1 cellular context compared by ENCODE assay signal in the genomic region with DNA sequence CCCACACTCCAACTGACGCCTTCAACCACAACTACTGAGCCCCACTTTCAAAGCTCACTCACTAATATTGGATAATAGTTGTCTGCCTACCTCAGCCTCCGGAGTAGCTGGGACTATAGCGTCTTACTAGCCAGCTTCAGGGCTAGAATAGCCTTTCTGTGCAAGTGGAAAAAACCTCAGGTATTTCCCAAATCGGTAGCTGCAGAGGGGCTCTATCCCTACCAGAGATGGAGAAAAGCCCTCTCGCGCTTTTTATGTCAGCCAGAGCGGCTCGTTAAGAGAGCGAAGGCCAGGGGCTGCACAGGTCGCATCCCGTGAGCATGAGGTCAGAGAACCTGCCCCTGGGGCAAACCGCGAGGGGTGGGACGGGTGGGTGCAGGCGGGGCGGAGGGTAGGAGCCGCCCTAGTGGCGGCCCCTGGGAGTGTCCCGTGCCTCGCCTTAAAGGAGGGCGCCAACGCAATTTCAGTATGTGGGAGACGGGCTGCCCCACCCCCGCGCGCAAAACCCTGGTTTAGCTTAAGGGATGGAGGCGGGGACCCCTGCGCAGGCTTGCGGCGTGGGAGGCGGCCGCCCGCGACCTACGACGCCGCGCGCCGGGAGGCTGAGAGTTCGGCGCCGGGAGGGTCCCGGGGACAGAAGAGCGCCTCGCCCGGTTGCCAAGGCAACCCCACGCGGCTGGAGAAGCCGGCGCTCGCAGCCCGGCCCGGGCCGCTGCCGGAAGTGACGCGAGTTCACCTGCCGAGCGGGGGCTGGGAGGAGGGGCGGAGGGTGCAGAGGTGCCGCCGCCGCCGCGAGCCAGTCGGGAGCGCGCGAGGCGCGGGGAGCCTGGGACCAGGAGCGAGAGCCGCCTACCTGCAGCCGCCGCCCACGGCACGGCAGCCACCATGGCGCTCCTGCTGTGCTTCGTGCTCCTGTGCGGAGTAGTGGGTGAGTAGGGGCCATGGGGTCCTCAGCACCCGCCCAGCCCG.
A peak's percentile ranks its signal among the peaks of the same experiment; 100 is the strongest.
TF ChIP-seq lines count a peak whose summit lies in the region.

A gene (plus strand): TSS at position 799 of the 969 bp plus-strand sequence. CDS start 87 bp downstream, at position 886.

TF ChIP-seq in K562, 482 proteins besides CTCF, POLR2A, EP300 and RAD21 (continued from another document and continues in another):
- TF ChIP-seq, protein P1, sequence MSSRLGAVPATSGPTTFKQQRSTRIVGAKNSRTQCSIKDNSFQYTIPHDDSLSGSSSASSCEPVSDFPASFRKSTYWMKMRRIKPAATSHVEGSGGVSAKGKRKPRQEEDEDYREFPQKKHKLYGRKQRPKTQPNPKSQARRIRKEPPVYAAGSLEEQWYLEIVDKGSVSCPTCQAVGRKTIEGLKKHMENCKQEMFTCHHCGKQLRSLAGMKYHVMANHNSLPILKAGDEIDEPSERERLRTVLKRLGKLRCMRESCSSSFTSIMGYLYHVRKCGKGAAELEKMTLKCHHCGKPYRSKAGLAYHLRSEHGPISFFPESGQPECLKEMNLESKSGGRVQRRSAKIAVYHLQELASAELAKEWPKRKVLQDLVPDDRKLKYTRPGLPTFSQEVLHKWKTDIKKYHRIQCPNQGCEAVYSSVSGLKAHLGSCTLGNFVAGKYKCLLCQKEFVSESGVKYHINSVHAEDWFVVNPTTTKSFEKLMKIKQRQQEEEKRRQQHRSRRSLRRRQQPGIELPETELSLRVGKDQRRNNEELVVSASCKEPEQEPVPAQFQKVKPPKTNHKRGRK (tag; IDR thresholded peaks at IDR 0.05) = no peak
- TF ChIP-seq CBX2 (IDR thresholded peaks at IDR 0.05; ENCODE audit: insufficient read depth, low read length, poor library complexity, severe bottlenecking) (no peak), TAL1 (IDR thresholded peaks at IDR 0.05) (no peak), CXXC5 (CRISPR knock-in tag; IDR thresholded peaks at IDR 0.05) (peak; percentile 68), HDAC1 (IDR thresholded peaks at IDR 0.05) (no peak), RBM25 (IDR thresholded peaks at IDR 0.05; ENCODE audit: low read depth, low read length, severe bottlenecking) (no peak), ZNF174 (CRISPR knock-in tag; IDR thresholded peaks at IDR 0.05) (no peak), MEF2A (IDR thresholded peaks at IDR 0.05; ENCODE audit: control insufficient read depth, low read depth, low read length) (no peak), KDM1A (IDR thresholded peaks at IDR 0.05) (no peak), BHLHE40 (IDR thresholded peaks at IDR 0.05; ENCODE audit: low read length) (0 out of 2 replicates have a peak, but pooled peaks have one; percentile 12), YY1 (IDR thresholded peaks at IDR 0.05; ENCODE audit: borderline replicate concordance in 1 of 3, control insufficient read depth in 1 of 3, extremely low read depth in 1 of 3, insufficient read depth in 3 of 3, insufficient read length in 1 of 3, insufficient replicate concordance in 2 of 3, low read depth in 1 of 3, low read length in 2 of 3) (no peak), ETV5 (CRISPR knock-in tag; IDR thresholded peaks at IDR 0.05; ENCODE audit: low read depth) (no peak), GABPB1 (CRISPR knock-in tag; IDR thresholded peaks at IDR 0.05) (peak; percentile 57; the same call in 1 of the 2 replicates), CBX8 (IDR thresholded peaks at IDR 0.05; ENCODE audit: borderline replicate concordance, extremely low read depth, low read depth, low read length, poor library complexity, severe bottlenecking) (no peak), ZNF79 (CRISPR knock-in tag; IDR thresholded peaks at IDR 0.05; ENCODE audit: low read depth) (no peak), ASH1L (IDR thresholded peaks at IDR 0.05; ENCODE audit: borderline replicate concordance, low read depth, partially characterized antibody) (no peak), HIVEP1 (CRISPR knock-in tag; IDR thresholded peaks at IDR 0.05) (no peak), CSDE1 (IDR thresholded peaks at IDR 0.05) (no peak), CREM (IDR thresholded peaks at IDR 0.05; ENCODE audit: low read depth) (peak; percentile 33; the same call in 1 of the 2 replicates), ZNF75A (CRISPR knock-in tag; IDR thresholded peaks at IDR 0.05) (no peak), ZNF184 (CRISPR knock-in tag; IDR thresholded peaks at IDR 0.05) (no peak), ZNF24 (IDR thresholded peaks at IDR 0.05) (no peak), HDAC6 (IDR thresholded peaks at IDR 0.05; ENCODE audit: low read depth, low read length) (no peak), PCBP1 (IDR thresholded peaks at IDR 0.05; ENCODE audit: low read depth, low read length, poor library complexity, severe bottlenecking) (peak; percentile 38)
- TF ChIP-seq, protein P2, sequence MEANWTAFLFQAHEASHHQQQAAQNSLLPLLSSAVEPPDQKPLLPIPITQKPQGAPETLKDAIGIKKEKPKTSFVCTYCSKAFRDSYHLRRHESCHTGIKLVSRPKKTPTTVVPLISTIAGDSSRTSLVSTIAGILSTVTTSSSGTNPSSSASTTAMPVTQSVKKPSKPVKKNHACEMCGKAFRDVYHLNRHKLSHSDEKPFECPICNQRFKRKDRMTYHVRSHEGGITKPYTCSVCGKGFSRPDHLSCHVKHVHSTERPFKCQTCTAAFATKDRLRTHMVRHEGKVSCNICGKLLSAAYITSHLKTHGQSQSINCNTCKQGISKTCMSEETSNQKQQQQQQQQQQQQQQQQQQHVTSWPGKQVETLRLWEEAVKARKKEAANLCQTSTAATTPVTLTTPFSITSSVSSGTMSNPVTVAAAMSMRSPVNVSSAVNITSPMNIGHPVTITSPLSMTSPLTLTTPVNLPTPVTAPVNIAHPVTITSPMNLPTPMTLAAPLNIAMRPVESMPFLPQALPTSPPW (CRISPR knock-in tag; IDR thresholded peaks at IDR 0.05) = peak; percentile 38
- TF ChIP-seq, protein P3, sequence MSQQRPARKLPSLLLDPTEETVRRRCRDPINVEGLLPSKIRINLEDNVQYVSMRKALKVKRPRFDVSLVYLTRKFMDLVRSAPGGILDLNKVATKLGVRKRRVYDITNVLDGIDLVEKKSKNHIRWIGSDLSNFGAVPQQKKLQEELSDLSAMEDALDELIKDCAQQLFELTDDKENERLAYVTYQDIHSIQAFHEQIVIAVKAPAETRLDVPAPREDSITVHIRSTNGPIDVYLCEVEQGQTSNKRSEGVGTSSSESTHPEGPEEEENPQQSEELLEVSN (IDR thresholded peaks at IDR 0.05; ENCODE audit: borderline replicate concordance in 1 of 2, extremely low read depth in 1 of 2, insufficient read depth in 1 of 2, insufficient read length in 1 of 2, low read depth in 1 of 2, low read length in 1 of 2, poor library complexity in 1 of 2, severe bottlenecking in 1 of 2) = peak in 1 of 2 experiments; percentile 3
- TF ChIP-seq, protein P4, sequence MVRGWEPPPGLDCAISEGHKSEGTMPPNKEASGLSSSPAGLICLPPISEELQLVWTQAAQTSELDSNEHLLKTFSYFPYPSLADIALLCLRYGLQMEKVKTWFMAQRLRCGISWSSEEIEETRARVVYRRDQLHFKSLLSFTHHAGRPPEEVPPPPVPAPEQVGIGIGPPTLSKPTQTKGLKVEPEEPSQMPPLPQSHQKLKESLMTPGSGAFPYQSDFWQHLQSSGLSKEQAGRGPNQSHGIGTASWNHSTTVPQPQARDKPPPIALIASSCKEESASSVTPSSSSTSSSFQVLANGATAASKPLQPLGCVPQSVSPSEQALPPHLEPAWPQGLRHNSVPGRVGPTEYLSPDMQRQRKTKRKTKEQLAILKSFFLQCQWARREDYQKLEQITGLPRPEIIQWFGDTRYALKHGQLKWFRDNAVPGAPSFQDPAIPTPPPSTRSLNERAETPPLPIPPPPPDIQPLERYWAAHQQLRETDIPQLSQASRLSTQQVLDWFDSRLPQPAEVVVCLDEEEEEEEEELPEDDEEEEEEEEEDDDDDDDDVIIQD (CRISPR knock-in tag; IDR thresholded peaks at IDR 0.05) = no peak
- TF ChIP-seq, protein P5, sequence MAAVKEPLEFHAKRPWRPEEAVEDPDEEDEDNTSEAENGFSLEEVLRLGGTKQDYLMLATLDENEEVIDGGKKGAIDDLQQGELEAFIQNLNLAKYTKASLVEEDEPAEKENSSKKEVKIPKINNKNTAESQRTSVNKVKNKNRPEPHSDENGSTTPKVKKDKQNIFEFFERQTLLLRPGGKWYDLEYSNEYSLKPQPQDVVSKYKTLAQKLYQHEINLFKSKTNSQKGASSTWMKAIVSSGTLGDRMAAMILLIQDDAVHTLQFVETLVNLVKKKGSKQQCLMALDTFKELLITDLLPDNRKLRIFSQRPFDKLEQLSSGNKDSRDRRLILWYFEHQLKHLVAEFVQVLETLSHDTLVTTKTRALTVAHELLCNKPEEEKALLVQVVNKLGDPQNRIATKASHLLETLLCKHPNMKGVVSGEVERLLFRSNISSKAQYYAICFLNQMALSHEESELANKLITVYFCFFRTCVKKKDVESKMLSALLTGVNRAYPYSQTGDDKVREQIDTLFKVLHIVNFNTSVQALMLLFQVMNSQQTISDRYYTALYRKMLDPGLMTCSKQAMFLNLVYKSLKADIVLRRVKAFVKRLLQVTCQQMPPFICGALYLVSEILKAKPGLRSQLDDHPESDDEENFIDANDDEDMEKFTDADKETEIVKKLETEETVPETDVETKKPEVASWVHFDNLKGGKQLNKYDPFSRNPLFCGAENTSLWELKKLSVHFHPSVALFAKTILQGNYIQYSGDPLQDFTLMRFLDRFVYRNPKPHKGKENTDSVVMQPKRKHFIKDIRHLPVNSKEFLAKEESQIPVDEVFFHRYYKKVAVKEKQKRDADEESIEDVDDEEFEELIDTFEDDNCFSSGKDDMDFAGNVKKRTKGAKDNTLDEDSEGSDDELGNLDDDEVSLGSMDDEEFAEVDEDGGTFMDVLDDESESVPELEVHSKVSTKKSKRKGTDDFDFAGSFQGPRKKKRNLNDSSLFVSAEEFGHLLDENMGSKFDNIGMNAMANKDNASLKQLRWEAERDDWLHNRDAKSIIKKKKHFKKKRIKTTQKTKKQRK (IDR thresholded peaks at IDR 0.05; ENCODE audit: borderline replicate concordance, low read depth, low read length) = no peak
- TF ChIP-seq, protein P6, sequence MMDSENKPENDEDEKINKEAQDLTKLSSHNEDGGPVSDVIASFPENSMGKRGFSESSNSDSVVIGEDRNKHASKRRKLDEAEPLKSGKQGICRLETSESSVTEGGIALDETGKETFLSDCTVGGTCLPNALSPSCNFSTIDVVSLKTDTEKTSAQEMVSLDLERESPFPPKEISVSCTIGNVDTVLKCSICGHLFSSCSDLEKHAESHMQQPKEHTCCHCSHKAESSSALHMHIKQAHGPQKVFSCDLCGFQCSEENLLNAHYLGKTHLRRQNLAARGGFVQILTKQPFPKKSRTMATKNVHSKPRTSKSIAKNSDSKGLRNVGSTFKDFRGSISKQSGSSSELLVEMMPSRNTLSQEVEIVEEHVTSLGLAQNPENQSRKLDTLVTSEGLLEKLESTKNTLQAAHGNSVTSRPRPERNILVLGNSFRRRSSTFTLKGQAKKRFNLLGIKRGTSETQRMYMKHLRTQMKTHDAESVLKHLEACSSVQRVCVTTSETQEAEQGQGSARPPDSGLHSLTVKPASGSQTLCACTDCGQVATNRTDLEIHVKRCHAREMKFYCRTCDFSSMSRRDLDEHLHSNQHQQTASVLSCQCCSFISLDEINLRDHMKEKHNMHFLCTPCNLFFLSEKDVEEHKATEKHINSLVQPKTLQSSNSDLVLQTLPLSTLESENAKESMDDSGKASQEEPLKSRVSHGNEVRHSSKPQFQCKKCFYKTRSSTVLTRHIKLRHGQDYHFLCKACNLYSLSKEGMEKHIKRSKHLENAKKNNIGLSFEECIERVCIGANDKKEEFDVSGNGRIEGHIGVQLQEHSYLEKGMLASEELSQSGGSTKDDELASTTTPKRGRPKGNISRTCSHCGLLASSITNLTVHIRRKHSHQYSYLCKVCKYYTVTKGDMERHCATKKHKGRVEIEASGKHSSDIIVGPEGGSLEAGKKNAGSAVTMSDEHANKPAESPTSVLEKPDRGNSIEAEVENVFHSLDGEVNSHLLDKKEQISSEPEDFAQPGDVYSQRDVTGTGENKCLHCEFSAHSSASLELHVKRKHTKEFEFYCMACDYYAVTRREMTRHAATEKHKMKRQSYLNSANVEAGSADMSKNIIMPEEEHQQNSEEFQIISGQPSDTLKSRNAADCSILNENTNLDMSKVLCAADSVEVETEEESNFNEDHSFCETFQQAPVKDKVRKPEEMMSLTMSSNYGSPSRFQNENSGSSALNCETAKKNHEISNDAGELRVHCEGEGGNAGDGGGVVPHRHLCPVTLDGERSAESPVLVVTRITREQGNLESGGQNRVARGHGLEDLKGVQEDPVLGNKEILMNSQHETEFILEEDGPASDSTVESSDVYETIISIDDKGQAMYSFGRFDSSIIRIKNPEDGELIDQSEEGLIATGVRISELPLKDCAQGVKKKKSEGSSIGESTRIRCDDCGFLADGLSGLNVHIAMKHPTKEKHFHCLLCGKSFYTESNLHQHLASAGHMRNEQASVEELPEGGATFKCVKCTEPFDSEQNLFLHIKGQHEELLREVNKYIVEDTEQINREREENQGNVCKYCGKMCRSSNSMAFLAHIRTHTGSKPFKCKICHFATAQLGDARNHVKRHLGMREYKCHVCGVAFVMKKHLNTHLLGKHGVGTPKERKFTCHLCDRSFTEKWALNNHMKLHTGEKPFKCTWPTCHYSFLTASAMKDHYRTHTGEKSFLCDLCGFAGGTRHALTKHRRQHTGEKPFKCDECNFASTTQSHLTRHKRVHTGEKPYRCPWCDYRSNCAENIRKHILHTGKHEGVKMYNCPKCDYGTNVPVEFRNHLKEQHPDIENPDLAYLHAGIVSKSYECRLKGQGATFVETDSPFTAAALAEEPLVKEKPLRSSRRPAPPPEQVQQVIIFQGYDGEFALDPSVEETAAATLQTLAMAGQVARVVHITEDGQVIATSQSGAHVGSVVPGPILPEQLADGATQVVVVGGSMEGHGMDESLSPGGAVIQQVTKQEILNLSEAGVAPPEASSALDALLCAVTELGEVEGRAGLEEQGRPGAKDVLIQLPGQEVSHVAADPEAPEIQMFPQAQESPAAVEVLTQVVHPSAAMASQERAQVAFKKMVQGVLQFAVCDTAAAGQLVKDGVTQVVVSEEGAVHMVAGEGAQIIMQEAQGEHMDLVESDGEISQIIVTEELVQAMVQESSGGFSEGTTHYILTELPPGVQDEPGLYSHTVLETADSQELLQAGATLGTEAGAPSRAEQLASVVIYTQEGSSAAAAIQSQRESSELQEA (IDR thresholded peaks at IDR 0.05; ENCODE audit: low read depth) = no peak
- TF ChIP-seq, protein P7, sequence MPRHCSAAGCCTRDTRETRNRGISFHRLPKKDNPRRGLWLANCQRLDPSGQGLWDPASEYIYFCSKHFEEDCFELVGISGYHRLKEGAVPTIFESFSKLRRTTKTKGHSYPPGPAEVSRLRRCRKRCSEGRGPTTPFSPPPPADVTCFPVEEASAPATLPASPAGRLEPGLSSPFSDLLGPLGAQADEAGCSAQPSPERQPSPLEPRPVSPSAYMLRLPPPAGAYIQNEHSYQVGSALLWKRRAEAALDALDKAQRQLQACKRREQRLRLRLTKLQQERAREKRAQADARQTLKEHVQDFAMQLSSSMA (CRISPR knock-in tag; IDR thresholded peaks at IDR 0.05) = no peak
- TF ChIP-seq, protein P8, sequence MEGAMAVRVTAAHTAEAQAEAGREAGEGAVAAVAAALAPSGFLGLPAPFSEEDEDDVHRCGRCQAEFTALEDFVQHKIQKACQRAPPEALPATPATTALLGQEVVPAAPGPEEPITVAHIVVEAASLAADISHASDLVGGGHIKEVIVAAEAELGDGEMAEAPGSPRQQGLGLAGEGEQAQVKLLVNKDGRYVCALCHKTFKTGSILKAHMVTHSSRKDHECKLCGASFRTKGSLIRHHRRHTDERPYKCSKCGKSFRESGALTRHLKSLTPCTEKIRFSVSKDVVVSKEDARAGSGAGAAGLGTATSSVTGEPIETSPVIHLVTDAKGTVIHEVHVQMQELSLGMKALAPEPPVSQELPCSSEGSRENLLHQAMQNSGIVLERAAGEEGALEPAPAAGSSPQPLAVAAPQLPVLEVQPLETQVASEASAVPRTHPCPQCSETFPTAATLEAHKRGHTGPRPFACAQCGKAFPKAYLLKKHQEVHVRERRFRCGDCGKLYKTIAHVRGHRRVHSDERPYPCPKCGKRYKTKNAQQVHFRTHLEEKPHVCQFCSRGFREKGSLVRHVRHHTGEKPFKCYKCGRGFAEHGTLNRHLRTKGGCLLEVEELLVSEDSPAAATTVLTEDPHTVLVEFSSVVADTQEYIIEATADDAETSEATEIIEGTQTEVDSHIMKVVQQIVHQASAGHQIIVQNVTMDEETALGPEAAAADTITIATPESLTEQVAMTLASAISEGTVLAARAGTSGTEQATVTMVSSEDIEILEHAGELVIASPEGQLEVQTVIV (CRISPR knock-in tag; IDR thresholded peaks at IDR 0.05; ENCODE audit: borderline replicate concordance) = no peak
